In the genomic region with DNA sequence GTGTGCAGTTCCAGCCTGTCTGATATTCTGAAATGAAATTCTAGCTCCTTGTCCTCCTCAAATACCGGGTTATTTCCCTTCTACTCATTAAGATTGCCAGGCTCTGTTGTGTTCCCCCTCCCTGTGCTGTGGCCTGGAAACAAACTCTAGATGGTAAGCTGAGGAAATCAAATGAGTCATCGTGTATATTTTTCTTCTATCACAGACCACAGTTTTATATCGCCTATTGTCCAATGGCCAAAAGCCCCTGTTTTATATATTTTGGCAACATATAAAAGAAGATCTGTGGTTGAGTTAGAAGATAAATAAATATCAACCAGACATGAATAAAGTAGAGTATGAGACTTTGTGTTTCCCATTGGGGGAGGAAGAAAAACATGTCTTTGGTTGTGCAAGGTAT, we compare ENCODE assay signal across 30 cellular contexts.
"Had no signal": no experiment of that assay in that cellular context is flagged by ENCODE, and none has a peak within 500 bp of the region (broad histone marks: within the 10 kb centered on the region; RNA-seq: fewer than 3 reads in every experiment).

No MANE protein-coding gene starts in this region.

- H3K9me3 ChIP-seq: ascending aorta, esophagus squamous epithelium, heart right ventricle, neutrophil, upper lobe of left lung had no signal

- H3K27me3 Mint-ChIP-seq: activated naive CD8-positive, alpha-beta T cell treated with anti-CD3 and anti-CD28 coated beads, Interleukin-2, amount 10 ng/mL, durations not matched to agents 7 days and 5 days; stimulated activated naive CD8-positive, alpha-beta T cell treated with anti-CD3 and anti-CD28 coated beads, Interleukin-15, amount 100 ng/mL, for 72 hours had no signal

- H3K27ac ChIP-seq: ascending aorta, epithelial cell of prostate, esophagus squamous epithelium, heart right ventricle, neutrophil, skin epidermis, upper lobe of left lung had no signal

- H3K36me3 ChIP-seq: ascending aorta, esophagus squamous epithelium, heart right ventricle, neutrophil, upper lobe of left lung had no signal

- FAIRE-seq: colon, keratinocyte had no signal

- H3K27ac Mint-ChIP-seq: activated CD4-positive, alpha-beta T cell treated with anti-CD3 and anti-CD28 coated beads for 36 hours; activated naive CD8-positive, alpha-beta T cell treated with anti-CD3 and anti-CD28 coated beads, Interleukin-2, amount 10 ng/mL, durations not matched to agents 7 days and 5 days; activated T-cell treated with anti-CD3 and anti-CD28 coated beads, Interleukin-2, amount 50 U/mL, for 72 hours; mesothelial cell of epicardium; naive B cell; nephron progenitor cell; stimulated activated memory B cell treated with anti-CD40 and anti-IgM and Interleukin-4, amounts not matched to agents 10 μg/mL and 1 μg/mL and 100 μg/mL, for 72 hours; stimulated activated naive CD8-positive, alpha-beta T cell treated with anti-CD3 and anti-CD28 coated beads, Interleukin-15, amount 100 ng/mL, for 72 hours had no signal

- DNase-seq: activated CD4-positive, alpha-beta T cell treated with anti-CD3 and anti-CD28 coated beads for 36 hours; activated CD4-positive, CD25-positive, alpha-beta regulatory T cell; activated naive CD4-positive, alpha-beta T cell; activated naive CD8-positive, alpha-beta T cell treated with anti-CD3 and anti-CD28 coated beads, Interleukin-2, amount 10 ng/mL, durations not matched to agents 7 days and 5 days; activated T-cell treated with anti-CD3 and anti-CD28 coated beads for 4 hours; activated T-cell treated with anti-CD3 and anti-CD28 coated beads, Interleukin-2, amount 50 U/mL, for 72 hours; dermis blood vessel endothelial cell; effector CD4-positive, alpha-beta T cell; esophagus squamous epithelium; foreskin melanocyte; heart right ventricle; left cardiac atrium; naive B cell; nephron progenitor cell; retina; stimulated activated CD4-positive, alpha-beta T cell treated with anti-CD3 and anti-CD28 coated beads, Interleukin-1b, Interleukin-23, amount 100 ng/mL, for 48 hours; stimulated activated CD4-positive, alpha-beta T cell treated with anti-CD3 and anti-CD28 coated beads, Interleukin-4, amount 100 ng/mL, for 4 hours; stimulated activated CD8-positive, alpha-beta memory T cell treated with anti-CD3 and anti-CD28 coated beads, Interleukin-4, amount 100 ng/mL, for 48 hours; stimulated activated naive CD8-positive, alpha-beta T cell treated with anti-CD3 and anti-CD28 coated beads, Interleukin-15, amount 100 ng/mL, for 72 hours; substantia nigra; upper lobe of left lung had no signal

- H3K4me1 ChIP-seq: ascending aorta, esophagus squamous epithelium, heart right ventricle, upper lobe of left lung had no signal

- H3K36me3 Mint-ChIP-seq: activated naive CD8-positive, alpha-beta T cell treated with anti-CD3 and anti-CD28 coated beads, Interleukin-2, amount 10 ng/mL, durations not matched to agents 7 days and 5 days; mesothelial cell of epicardium; naive B cell; stimulated activated memory B cell treated with anti-CD40 and anti-IgM and Interleukin-4, amounts not matched to agents 10 μg/mL and 1 μg/mL and 100 μg/mL, for 72 hours had no signal

- ATAC-seq: activated CD4-positive, alpha-beta T cell treated with anti-CD3 and anti-CD28 coated beads for 36 hours; activated T-cell treated with anti-CD3 and anti-CD28 coated beads, Interleukin-2, amount 50 U/mL, for 72 hours; heart right ventricle; left cardiac atrium; sciatic nerve; stimulated activated memory B cell treated with anti-CD40 and anti-IgM and Interleukin-4, amounts not matched to agents 10 μg/mL and 1 μg/mL and 100 μg/mL, for 72 hours; stimulated activated naive CD8-positive, alpha-beta T cell treated with anti-CD3 and anti-CD28 coated beads, Interleukin-15, amount 100 ng/mL, for 72 hours had no signal

- H3K4me1 Mint-ChIP-seq: activated CD4-positive, alpha-beta T cell treated with anti-CD3 and anti-CD28 coated beads for 36 hours; activated naive CD8-positive, alpha-beta T cell treated with anti-CD3 and anti-CD28 coated beads, Interleukin-2, amount 10 ng/mL, durations not matched to agents 7 days and 5 days; mesothelial cell of epicardium; naive B cell; stimulated activated memory B cell treated with anti-CD40 and anti-IgM and Interleukin-4, amounts not matched to agents 10 μg/mL and 1 μg/mL and 100 μg/mL, for 72 hours; stimulated activated naive CD8-positive, alpha-beta T cell treated with anti-CD3 and anti-CD28 coated beads, Interleukin-15, amount 100 ng/mL, for 72 hours had no signal

- H3K4me3 Mint-ChIP-seq: activated CD4-positive, alpha-beta T cell treated with anti-CD3 and anti-CD28 coated beads for 36 hours; activated naive CD8-positive, alpha-beta T cell treated with anti-CD3 and anti-CD28 coated beads, Interleukin-2, amount 10 ng/mL, durations not matched to agents 7 days and 5 days; activated T-cell treated with anti-CD3 and anti-CD28 coated beads, Interleukin-2, amount 50 U/mL, for 72 hours; mesothelial cell of epicardium; naive B cell; nephron progenitor cell; stimulated activated memory B cell treated with anti-CD40 and anti-IgM and Interleukin-4, amounts not matched to agents 10 μg/mL and 1 μg/mL and 100 μg/mL, for 72 hours; stimulated activated naive CD8-positive, alpha-beta T cell treated with anti-CD3 and anti-CD28 coated beads, Interleukin-15, amount 100 ng/mL, for 72 hours had no signal

- H3K9me3 Mint-ChIP-seq: activated naive CD8-positive, alpha-beta T cell treated with anti-CD3 and anti-CD28 coated beads, Interleukin-2, amount 10 ng/mL, durations not matched to agents 7 days and 5 days; activated T-cell treated with anti-CD3 and anti-CD28 coated beads, Interleukin-2, amount 50 U/mL, for 72 hours; nephron progenitor cell; stimulated activated naive CD8-positive, alpha-beta T cell treated with anti-CD3 and anti-CD28 coated beads, Interleukin-15, amount 100 ng/mL, for 72 hours had no signal

- H3K27me3 ChIP-seq: ascending aorta, esophagus squamous epithelium, neutrophil, upper lobe of left lung had no signal

- H3K4me3 ChIP-seq: ascending aorta, esophagus squamous epithelium, heart right ventricle, skin epidermis, upper lobe of left lung had no signal
